ENCODE assay signal across 7 cellular contexts in the genomic region with DNA sequence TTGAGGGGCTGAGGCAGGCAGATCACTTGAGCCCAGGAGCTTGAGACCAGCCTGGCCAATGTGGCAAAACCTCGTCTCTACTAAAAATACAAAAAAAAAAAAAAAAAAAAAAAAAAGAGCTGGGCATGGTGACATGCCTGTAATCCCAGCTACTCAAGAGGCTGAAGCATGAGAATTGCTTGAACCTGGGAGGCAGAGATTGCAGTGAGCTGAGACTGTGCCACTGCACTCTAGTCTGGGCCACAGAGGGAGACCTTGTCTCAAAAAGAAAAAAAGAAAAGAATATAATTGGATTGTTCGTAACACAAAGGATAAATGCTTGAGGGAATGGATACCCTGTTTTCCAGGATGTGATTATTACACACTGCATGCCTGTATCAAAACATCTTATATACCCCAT. TPM values are rescaled to one million over a fixed set of nuclear protein-coding genes. Genes with fewer than 3 reads are reported as not detected.
DNase-seq lines count a peak whose midpoint lies in the region; ATAC-seq and TF ChIP-seq lines count a peak whose summit lies in the region.
"Not testable (repeated sequence)": the region's sequence is repeated elsewhere in the genome, so short reads cannot be mapped to it uniquely, and the experiment has no call there.

No MANE protein-coding gene starts in this region.

- peak; percentile 31 for ATAC-seq in left ventricle myocardium superior
- not testable (repeated sequence) for ATAC-seq in natural killer cell treated with Interleukin-12 subunit alpha and Interleukin-12 subunit beta and Interleukin-15 and Interleukin-18, amount 100 ng/mL, for 72 hours

- H3K27me3 Mint-ChIP-seq in natural killer cell treated with Interleukin-12 subunit alpha and Interleukin-12 subunit beta and Interleukin-15 and Interleukin-18, amount 100 ng/mL, for 72 hours: not testable (repeated sequence)

- not testable (repeated sequence) for TF ChIP-seq EP300 in esophagus muscularis mucosa (IDR thresholded peaks at IDR 0.05)

- H3K27ac Mint-ChIP-seq in natural killer cell treated with Interleukin-12 subunit alpha and Interleukin-12 subunit beta and Interleukin-15 and Interleukin-18, amount 100 ng/mL, for 72 hours: peak overlapping the region; percentile 9 to 71

- H3K36me3 ChIP-seq in BJ (ENCODE audit: control insufficient read depth, insufficient read depth, low read length); adipocyte (ENCODE audit: control insufficient read depth, insufficient read depth, low read length, severe bottlenecking); esophagus muscularis mucosa; vagina: not testable (repeated sequence)

- not testable (repeated sequence) for TF ChIP-seq POLR2A in esophagus muscularis mucosa (IDR thresholded peaks at IDR 0.05; ENCODE audit: low read depth); vagina (IDR thresholded peaks at IDR 0.05)

- H3K4me3 ChIP-seq in BJ (ENCODE audit: low read depth, low read length); adipocyte (ENCODE audit: low read length); esophagus muscularis mucosa; vagina: not testable (repeated sequence)

- H3K27me3 ChIP-seq in BJ (ENCODE audit: control insufficient read depth, insufficient read depth, low read length); adipocyte (replicated peaks; ENCODE audit: control insufficient read depth, insufficient read depth, low read length); esophagus muscularis mucosa; vagina: not testable (repeated sequence)

- peaks cover 50 to 51% of the 10 kb centered on the region in 2 donors for H3K4me1 Mint-ChIP-seq in natural killer cell treated with Interleukin-12 subunit alpha and Interleukin-12 subunit beta and Interleukin-15 and Interleukin-18, amount 100 ng/mL, for 72 hours (ENCODE audit: low read depth in 2 of 2)

- not testable (repeated sequence) for H3K9me3 Mint-ChIP-seq in natural killer cell treated with Interleukin-12 subunit alpha and Interleukin-12 subunit beta and Interleukin-15 and Interleukin-18, amount 100 ng/mL, for 72 hours

- CTCF ChIA-PET in BJ (lab: Yijun Ruan, JAX): interaction anchor here (0.6 to 1.6 kb wide), 4 partner anchors 173 to 772 kb away, joined by 3 to 6 read pairs (median 4); no protein-coding TSS in a partner anchor

- peak overlapping the region in 1 of 4 donors; percentile 22 for H3K27ac ChIP-seq in esophagus muscularis mucosa (replicated peaks in 1 of 4)
- H3K27ac ChIP-seq in vagina: peak overlapping the region; percentile 21

- not testable (repeated sequence) for H3K9me3 ChIP-seq in adipocyte (ENCODE audit: control insufficient read depth, low read length); esophagus muscularis mucosa; vagina

- intact Hi-C loops in esophagus muscularis mucosa (cut with DNase I): loop anchor here (10.0 kb wide), 1 partner anchor 176 kb away; no protein-coding TSS in a partner anchor
- intact Hi-C loops in left ventricle myocardium superior (cut with micrococcal nuclease); vagina (cut with DNase I): not testable (repeated sequence)

- DNase-seq in BJ (ENCODE audit: low read depth); adipocyte (ENCODE audit: low read depth); esophagus muscularis mucosa (ENCODE audit: extremely low spot score); left ventricle myocardium superior; natural killer cell treated with Interleukin-12 subunit alpha and Interleukin-12 subunit beta and Interleukin-15 and Interleukin-18, amount 100 ng/mL, for 72 hours (ENCODE audit: low spot score); vagina (ENCODE audit: extremely low spot score in 2 of 2): not testable (repeated sequence)
- peak; percentile 23 for DNase-seq in NCI-H82 treated with DMSO at 0.1 percent for 48 hours (lab: John Stamatoyannopoulos, UW; ENCODE audit: unreplicated experiment)

- 46% methylated on average over 2 of the region's 2 CpGs for WGBS in esophagus muscularis mucosa

- POLR2A ChIA-PET in BJ (lab: Charles Lee): not testable (repeated sequence)

- not testable (repeated sequence) for H3K4me3 Mint-ChIP-seq in natural killer cell treated with Interleukin-12 subunit alpha and Interleukin-12 subunit beta and Interleukin-15 and Interleukin-18, amount 100 ng/mL, for 72 hours

- H3K9ac ChIP-seq in adipocyte (ENCODE audit: low read length): peak overlapping the region; percentile 20

- H3K4me1 ChIP-seq in adipocyte (ENCODE audit: control insufficient read depth, insufficient read depth, low read length); vagina: not testable (repeated sequence)
- H3K4me1 ChIP-seq in esophagus muscularis mucosa: peaks cover 0 to 40% (median 22%) of the 10 kb centered on the region in 4 donors

- H3K36me3 Mint-ChIP-seq in natural killer cell treated with Interleukin-12 subunit alpha and Interleukin-12 subunit beta and Interleukin-15 and Interleukin-18, amount 100 ng/mL, for 72 hours: peaks cover 31% of the 10 kb centered on the region

- TF ChIP-seq CTCF in BJ (IDR thresholded peaks at IDR 0.05; ENCODE audit: insufficient read depth, low read depth, low read length): 0 out of 2 replicates have a peak, but pooled peaks have one; percentile 6
- peak; percentile 7 to 16 (median 15) for TF ChIP-seq CTCF in esophagus muscularis mucosa (IDR thresholded peaks at IDR 0.05)
- TF ChIP-seq CTCF in vagina (IDR thresholded peaks at IDR 0.05): not testable (repeated sequence)

RNA-seq across cellular contexts. Expression of a gene that starts 18.5 kb away (rescaled TPM):
- 2.6 and 2.8 TPM in 2 replicates for polyA plus RNA-seq in BJ (2011; rRNA removed)
- polyA minus RNA-seq in BJ (2011; rRNA and poly(A)+ RNA removed): 1.3 TPM in 2 replicates
- total RNA-seq in esophagus muscularis mucosa (1 to 10 TPM in 3 of 4 donors, under 1 TPM in 1; 0.71 to 2.8 (median 1.1) TPM), left ventricle myocardium superior (1.2 TPM), vagina (3.4 TPM)
- 10 to 100 TPM; 16.1 to 35.8 TPM for total RNA-seq in natural killer cell treated with Interleukin-12 subunit alpha and Interleukin-12 subunit beta and Interleukin-15 and Interleukin-18, amount 100 ng/mL, for 72 hours
